In genomic region chr2:9187620-9188214, GRCh38 we compare ENCODE assay signal across 27 cellular contexts. TPM values are rescaled to one million over a fixed set of nuclear protein-coding genes. Genes with fewer than 3 reads are reported as not detected.
DNase-seq lines count a peak whose midpoint lies in the region; ATAC-seq, FAIRE-seq and TF ChIP-seq lines count a peak whose summit lies in the region.
"Had no signal": no experiment of that assay in that cellular context is flagged by ENCODE, and none has a peak within 500 bp of the region (broad histone marks: within the 10 kb centered on the region; RNA-seq: fewer than 3 reads in every experiment).

No MANE protein-coding gene starts in this region.

- H3K4me2 ChIP-seq in astrocyte (ENCODE audit: low read length), result no peak overlapping the region
- H3K4me2 ChIP-seq: PC-9 had no signal

- H3K27me3 ChIP-seq in astrocyte (ENCODE audit: insufficient read depth, low read length) (no peaks in the 10 kb centered on the region), gastroesophageal sphincter (no peaks in the 10 kb centered on the region), testis (no peaks in the 10 kb centered on the region)
- H3K27me3 ChIP-seq: esophagus squamous epithelium, heart right ventricle, right lobe of liver had no signal

- no peaks in the 10 kb centered on the region for H3K27me3 Mint-ChIP-seq in HFFc6 (ENCODE audit: insufficient read depth)
- no peaks in the 10 kb centered on the region for H3K27me3 Mint-ChIP-seq in astrocyte (ENCODE audit: low read depth, unreplicated experiment)

- H3K27ac ChIP-seq in astrocyte (ENCODE audit: low read depth, low read length) (no peak overlapping the region), gastroesophageal sphincter (peak overlapping the region in 3 of 4 donors; percentile 5 to 59 (median 21)), testis (no peak overlapping the region)
- H3K27ac ChIP-seq: esophagus squamous epithelium, left ventricle myocardium inferior, parathyroid adenoma, PC-9, right lobe of liver had no signal

- H3K4me3 Mint-ChIP-seq in HFFc6 (peak overlapping the region; percentile 25), astrocyte (ENCODE audit: unreplicated experiment) (no peak overlapping the region)
- H3K4me3 Mint-ChIP-seq in stimulated activated effector memory CD8-positive, alpha-beta T cell treated with anti-CD3 and anti-CD28 coated beads, Interleukin-12 subunit alpha, Interleukin-12 subunit beta, amount 100 ng/mL, for 72 hours, result no peak overlapping the region
- H3K4me3 Mint-ChIP-seq: activated naive CD8-positive, alpha-beta T cell treated with anti-CD3 and anti-CD28 coated beads for 36 hours; CD4-positive, alpha-beta T cell; natural killer cell treated with Interleukin-12 subunit alpha and Interleukin-12 subunit beta and Interleukin-15 and Interleukin-18, amount 100 ng/mL, for 72 hours had no signal

- H3K9me3 ChIP-seq in astrocyte (ENCODE audit: insufficient read depth, low read depth, low read length), result no peaks in the 10 kb centered on the region
- no peaks in the 10 kb centered on the region for H3K9me3 ChIP-seq in gastroesophageal sphincter
- H3K9me3 ChIP-seq in testis, result no peaks in the 10 kb centered on the region
- H3K9me3 ChIP-seq: esophagus squamous epithelium, heart right ventricle, left ventricle myocardium inferior, right lobe of liver had no signal

- peaks cover 67% of the 10 kb centered on the region for H3K4me1 Mint-ChIP-seq in HFFc6 (ENCODE audit: low read depth)
- peaks cover 11% of the 10 kb centered on the region for H3K4me1 Mint-ChIP-seq in astrocyte (ENCODE audit: low read depth, unreplicated experiment)
- H3K4me1 Mint-ChIP-seq in stimulated activated effector memory CD8-positive, alpha-beta T cell treated with anti-CD3 and anti-CD28 coated beads, Interleukin-12 subunit alpha, Interleukin-12 subunit beta, amount 100 ng/mL, for 72 hours, result no peaks in the 10 kb centered on the region
- H3K4me1 Mint-ChIP-seq: activated naive CD8-positive, alpha-beta T cell treated with anti-CD3 and anti-CD28 coated beads for 36 hours had no signal

- no peak for ATAC-seq in gastroesophageal sphincter
- ATAC-seq in stimulated activated effector memory CD8-positive, alpha-beta T cell treated with anti-CD3 and anti-CD28 coated beads, Interleukin-12 subunit alpha, Interleukin-12 subunit beta, amount 100 ng/mL, for 72 hours, result peak; percentile 41
- ATAC-seq in GM21723 (IDR thresholded peaks at IDR 0.05; ENCODE audit: unreplicated experiment), result no peak
- ATAC-seq: heart right ventricle; natural killer cell treated with Interleukin-12 subunit alpha and Interleukin-12 subunit beta and Interleukin-15 and Interleukin-18, amount 100 ng/mL, for 72 hours; right lobe of liver had no signal

- 19 to 24% methylated on average over 2 of the region's 2 CpGs for WGBS in gastroesophageal sphincter (ENCODE audit: low coverage in 1 of 2), 2 donors
- WGBS in testis, 2 donors, result 76 to 87% methylated on average over 2 of the region's 2 CpGs

- H3K36me3 ChIP-seq in astrocyte (ENCODE audit: insufficient read depth, low read length) (no peaks in the 10 kb centered on the region), gastroesophageal sphincter (no peaks in the 10 kb centered on the region), testis (ENCODE audit: low read depth, missing control alignments) (no peaks in the 10 kb centered on the region)
- H3K36me3 ChIP-seq: esophagus squamous epithelium, heart right ventricle, left ventricle myocardium inferior, right lobe of liver had no signal

- FAIRE-seq in astrocyte (lab: Jason Lieb, UNC), result peak; percentile 43

- no peak for DNase-seq in HFFc6
- DNase-seq in astrocyte (ENCODE audit: low read depth), result peak; percentile 58
- DNase-seq in stimulated activated effector memory CD8-positive, alpha-beta T cell treated with anti-CD3 and anti-CD28 coated beads, Interleukin-12 subunit alpha, Interleukin-12 subunit beta, amount 100 ng/mL, for 72 hours (ENCODE audit: low spot score in 2 of 2), result no peak
- DNase-seq in stimulated activated CD4-positive, alpha-beta T cell treated with anti-CD3 and anti-CD28 coated beads, Interleukin-4, amount 100 ng/mL, for 1 hour, result no peak
- DNase-seq in testis, result no peak
- DNase-seq: activated CD4-positive, alpha-beta T cell treated with anti-CD3 and anti-CD28 coated beads for 48 hours; activated naive CD8-positive, alpha-beta T cell treated with anti-CD3 and anti-CD28 coated beads for 36 hours; CD4-positive, alpha-beta T cell; DMS 273 treated with DMSO at 0.1 percent for 48 hours; effector memory CD4-positive, alpha-beta T cell; esophagus squamous epithelium; GF-D8; heart right ventricle; Kasumi-1; left ventricle myocardium inferior; midbrain; NCI-H1092; NCI-H2081; NCI-H446; PC-9; right lobe of liver; substantia nigra had no signal

- peak overlapping the region; percentile 38 for H3K27ac Mint-ChIP-seq in HFFc6
- H3K27ac Mint-ChIP-seq in astrocyte (ENCODE audit: unreplicated experiment), result no peak overlapping the region
- no peak overlapping the region for H3K27ac Mint-ChIP-seq in stimulated activated effector memory CD8-positive, alpha-beta T cell treated with anti-CD3 and anti-CD28 coated beads, Interleukin-12 subunit alpha, Interleukin-12 subunit beta, amount 100 ng/mL, for 72 hours
- H3K27ac Mint-ChIP-seq: activated naive CD8-positive, alpha-beta T cell treated with anti-CD3 and anti-CD28 coated beads for 36 hours; activated T-helper 2 cell treated with anti-CD3 and anti-CD28 coated beads, Interferon-gamma antibody, Interleukin-2, Interleukin-4, amounts not matched to agents 10 μg/mL and 5 μg/mL and 100 μg/mL, durations not matched to agents 14 hours and 24 hours and 36 hours; CD4-positive, alpha-beta T cell; natural killer cell treated with Interleukin-12 subunit alpha and Interleukin-12 subunit beta and Interleukin-15 and Interleukin-18, amount 100 ng/mL, for 72 hours had no signal

- no peaks in the 10 kb centered on the region for H3K79me2 ChIP-seq in astrocyte (ENCODE audit: insufficient read depth, low read length)
- H3K79me2 ChIP-seq: parathyroid adenoma had no signal

- TF ChIP-seq POLR2A in gastroesophageal sphincter (IDR thresholded peaks at IDR 0.05), result no peak
- TF ChIP-seq POLR2A in testis (IDR thresholded peaks at IDR 0.05), result no peak

- H3K4me1 ChIP-seq in astrocyte (ENCODE audit: insufficient read depth, low read length), result peaks cover 17% of the 10 kb centered on the region
- peaks cover 0 to 33% (median 11%) of the 10 kb centered on the region in 3 donors for H3K4me1 ChIP-seq in gastroesophageal sphincter
- peaks cover 3% of the 10 kb centered on the region for H3K4me1 ChIP-seq in testis
- H3K4me1 ChIP-seq: right lobe of liver had no signal

- TF ChIP-seq CTCF in HFFc6 (IDR thresholded peaks at IDR 0.05) (no peak), astrocyte (IDR thresholded peaks at IDR 0.05; ENCODE audit: insufficient read depth, low read depth, low read length) (no peak), gastroesophageal sphincter (IDR thresholded peaks at IDR 0.05) (no peak), testis (IDR thresholded peaks at IDR 0.05) (no peak)

- H3K4me3 ChIP-seq in astrocyte (ENCODE audit: insufficient read depth, low read depth, low read length) (no peak overlapping the region), gastroesophageal sphincter (no peak overlapping the region), testis (no peak overlapping the region)
- H3K4me3 ChIP-seq: esophagus squamous epithelium, heart right ventricle, left ventricle myocardium inferior, PC-9, right lobe of liver had no signal

- intact Hi-C loops in testis (cut with DNase I; ENCODE audit: low total_unique reads), result no loop called here

- H4K20me1 ChIP-seq in astrocyte (ENCODE audit: insufficient read depth, low read length), result no peaks in the 10 kb centered on the region

- H3K9me3 Mint-ChIP-seq in HFFc6 (no peaks in the 10 kb centered on the region), astrocyte (ENCODE audit: unreplicated experiment) (no peaks in the 10 kb centered on the region)
- H3K9me3 Mint-ChIP-seq in stimulated activated effector memory CD8-positive, alpha-beta T cell treated with anti-CD3 and anti-CD28 coated beads, Interleukin-12 subunit alpha, Interleukin-12 subunit beta, amount 100 ng/mL, for 72 hours, result no peaks in the 10 kb centered on the region
- H3K9me3 Mint-ChIP-seq: activated naive CD8-positive, alpha-beta T cell treated with anti-CD3 and anti-CD28 coated beads for 36 hours; activated T-helper 2 cell treated with anti-CD3 and anti-CD28 coated beads, Interferon-gamma antibody, Interleukin-2, Interleukin-4, amounts not matched to agents 10 μg/mL and 5 μg/mL and 100 μg/mL, durations not matched to agents 14 hours and 24 hours and 36 hours; CD4-positive, alpha-beta T cell; natural killer cell treated with Interleukin-12 subunit alpha and Interleukin-12 subunit beta and Interleukin-15 and Interleukin-18, amount 100 ng/mL, for 72 hours had no signal

- H3K36me3 Mint-ChIP-seq in HFFc6 (ENCODE audit: low read depth) (no peaks in the 10 kb centered on the region), astrocyte (ENCODE audit: low read depth, unreplicated experiment) (peaks cover 2% of the 10 kb centered on the region)
- no peaks in the 10 kb centered on the region for H3K36me3 Mint-ChIP-seq in stimulated activated effector memory CD8-positive, alpha-beta T cell treated with anti-CD3 and anti-CD28 coated beads, Interleukin-12 subunit alpha, Interleukin-12 subunit beta, amount 100 ng/mL, for 72 hours
- H3K36me3 Mint-ChIP-seq: activated naive CD8-positive, alpha-beta T cell treated with anti-CD3 and anti-CD28 coated beads for 36 hours; natural killer cell treated with Interleukin-12 subunit alpha and Interleukin-12 subunit beta and Interleukin-15 and Interleukin-18, amount 100 ng/mL, for 72 hours had no signal

- no peak overlapping the region for H2AFZ ChIP-seq in astrocyte (ENCODE audit: low read depth, low read length)
- H2AFZ ChIP-seq: parathyroid adenoma, PC-9 had no signal

- no peak for TF ChIP-seq EP300 in gastroesophageal sphincter (IDR thresholded peaks at IDR 0.05)

- no peak overlapping the region for H3K9ac ChIP-seq in astrocyte (ENCODE audit: low read length)
- H3K9ac ChIP-seq: parathyroid adenoma had no signal

RNA-seq across cellular contexts. Expression of gene ASAP2, which starts 18.9 kb away (rescaled TPM):
- total RNA-seq in HFFc6 (2021; fragmentation: NEBNext Ultra II Directional; extraction: Animal tissue kit (Norgen Biotek cat#: 25700)), result 10 to 100 TPM; 31.2 to 37.4 (median 34.3) TPM
- 47.2 and 62.6 TPM in 2 replicates for total RNA-seq in astrocyte
- 10 to 100 TPM; 18.3 to 31.4 (median 26.2) TPM for total RNA-seq in gastroesophageal sphincter
- 10 to 100 TPM; 42.4 to 79.0 TPM for total RNA-seq in testis
- polyA plus RNA-seq in testis (ENCODE audit: insufficient read depth, low read depth, low replicate concordance), result 87.2 TPM
- total RNA-seq: natural killer cell treated with Interleukin-12 subunit alpha and Interleukin-12 subunit beta and Interleukin-15 and Interleukin-18, amount 100 ng/mL, for 72 hours had no signal

Comparison
In these comparisons a context has a peak if more than half of its experiments do, and no peak if none do; other contexts are left out.
1. H3K27ac ChIP-seq: peak in gastroesophageal sphincter (3 of 4); none in astrocyte (single experiment) and testis (0 of 2).